ENCODE assay signal across 8 cellular contexts in genomic region chr10:119029613-119030420, GRCh38. TPM values are rescaled to one million over a fixed set of nuclear protein-coding genes. Genes with fewer than 3 reads are reported as not detected.
DNase-seq lines count a peak whose midpoint lies in the region; ATAC-seq and TF ChIP-seq lines count a peak whose summit lies in the region.

Gene NANOS1, plus strand, starts transcription at chr10:119029714. Its CDS starts 88 bp downstream, at chr10:119029802.

- peaks cover 19 to 28% of the 10 kb centered on the region in 2 donors for H3K4me1 ChIP-seq in ascending aorta

- H3K27me3 ChIP-seq in ascending aorta = no peaks in the 10 kb centered on the region

- peak within 1 kb of the TSS; percentile 80 to 85 for H3K27ac ChIP-seq in ascending aorta

- ATAC-seq in GM18868 (IDR thresholded peaks at IDR 0.05; ENCODE audit: unreplicated experiment) = peak; percentile 17

- intact Hi-C loops in ascending aorta (cut with DNase I) = loop anchor here (2.0 to 10.0 kb wide), 5 partner anchors 51 to 1585 kb away; partner anchors contain the start of genes CACUL1, EIF3A and MCMBP

- no peak for TF ChIP-seq CTCF in HFFc6 (IDR thresholded peaks at IDR 0.05)
- no peak for TF ChIP-seq CTCF in ascending aorta (IDR thresholded peaks at IDR 0.05)

- H3K27me3 Mint-ChIP-seq in HFFc6 (ENCODE audit: insufficient read depth) (peaks cover 10% of the 10 kb centered on the region), immature natural killer cell (ENCODE audit: low read depth in 3 of 3) (peaks cover 0 to 5% (median 4%) of the 10 kb centered on the region in 3 donors)

- H3K36me3 Mint-ChIP-seq in HFFc6 (ENCODE audit: low read depth) = peaks cover 17% of the 10 kb centered on the region
- H3K36me3 Mint-ChIP-seq in immature natural killer cell = peaks cover 0 to 16% (median 15%) of the 10 kb centered on the region in 3 donors

- no peaks in the 10 kb centered on the region for H3K9me3 Mint-ChIP-seq in HFFc6
- no peaks in the 10 kb centered on the region for H3K9me3 Mint-ChIP-seq in immature natural killer cell

- peaks cover 8 to 17% of the 10 kb centered on the region in 2 donors for H3K36me3 ChIP-seq in ascending aorta

- H3K4me1 Mint-ChIP-seq in HFFc6 (ENCODE audit: low read depth) (peaks cover 32% of the 10 kb centered on the region), immature natural killer cell (peaks cover 8 to 19% of the 10 kb centered on the region in 2 donors)

- H3K27ac Mint-ChIP-seq in HFFc6 (no peak within 1 kb of the TSS), immature natural killer cell (peak within 1 kb of the TSS in 1 of 6 donors; percentile 32)

- DNase-seq in HFFc6 (no peak), NCI-H510A (lab: John Stamatoyannopoulos, UW) (peak; percentile 37), ascending aorta (ENCODE audit: low spot score in 2 of 2) (no peak), immature natural killer cell (peak in 1 of 3 donors; percentile 9), DMS53 (lab: John Stamatoyannopoulos, UW) (no peak), NCI-H524 treated with DMSO at 0.1 percent for 48 hours (lab: John Stamatoyannopoulos, UW) (no peak)
- peak; percentile 32 for DNase-seq in stimulated activated CD4-positive, alpha-beta T cell treated with anti-CD3 and anti-CD28 coated beads, Interleukin-4, amount 100 ng/mL, for 1 hour

- no peaks in the 10 kb centered on the region for H3K9me3 ChIP-seq in ascending aorta

- H3K4me3 ChIP-seq in ascending aorta = peak within 1 kb of the TSS; percentile 73 to 88

- H3K4me3 Mint-ChIP-seq in HFFc6 (peak within 1 kb of the TSS; percentile 78), immature natural killer cell (peak within 1 kb of the TSS; percentile 74 to 84 (median 78))

RNA-seq across cellular contexts. Expression of gene NANOS1, which starts in this region (rescaled TPM):
- total RNA-seq in HFFc6 (2021; fragmentation: NEBNext Ultra II Directional; extraction: Animal tissue kit (Norgen Biotek cat#: 25700)) = under 1 TPM; 0.05 to 0.33 (median 0.12) TPM
- total RNA-seq in ascending aorta = 5.3 TPM
- polyA plus RNA-seq in immature natural killer cell = under 1 TPM in 2 of 3 donors, not detected in 1; 0.12 to 0.24 TPM

Comparison
In these comparisons a context has a peak if more than half of its experiments do, and no peak if none do; other contexts are left out.
1. DNase-seq: peak in NCI-H510A (single experiment) and stimulated activated CD4-positive, alpha-beta T cell treated with anti-CD3 and anti-CD28 coated beads, Interleukin-4, amount 100 ng/mL, for 1 hour (single experiment); none in HFFc6 (single experiment), ascending aorta (0 of 2), DMS53 (single experiment) and NCI-H524 treated with DMSO at 0.1 percent for 48 hours (single experiment).